31 cellular contexts compared by ENCODE assay signal in genomic region chr21:16061194-16061593, GRCh38.
"Had no signal": no experiment of that assay in that cellular context is flagged by ENCODE, and none has a peak within 500 bp of the region (broad histone marks: within the 10 kb centered on the region; RNA-seq: fewer than 3 reads in every experiment).

No MANE protein-coding gene starts in this region.

- H3K36me3 ChIP-seq: esophagus squamous epithelium, gastroesophageal sphincter, WERI-Rb-1 had no signal

- FAIRE-seq: colon, endometrium, endothelial cell of umbilical vein had no signal

- H3K27ac ChIP-seq: body of pancreas, epithelial cell of prostate, esophagus squamous epithelium, gastroesophageal sphincter, WERI-Rb-1 had no signal

- H3K4me3 ChIP-seq: body of pancreas, esophagus squamous epithelium, gastroesophageal sphincter had no signal

- ATAC-seq: activated CD4-positive, CD25-positive, alpha-beta regulatory T cell treated with anti-CD3 and anti-CD28 coated beads, Interleukin-2, amount 50 U/mL, for 24 hours; activated CD8-positive, alpha-beta T cell treated with anti-CD3 and anti-CD28 coated beads for 36 hours; activated T-helper 17 cell treated with anti-CD3 and anti-CD28 coated beads, Interleukin-2, amount 50 U/mL, for 72 hours; body of pancreas; gastroesophageal sphincter; T-helper 17 cell had no signal

- H3K4me1 ChIP-seq: body of pancreas, esophagus squamous epithelium, gastroesophageal sphincter had no signal

- H3K9me3 ChIP-seq: body of pancreas, esophagus squamous epithelium had no signal

- H3K27me3 ChIP-seq: body of pancreas, esophagus squamous epithelium, gastroesophageal sphincter had no signal

- DNase-seq: activated B cell treated with CpG ODN at 0.5 μM for 24 hours; activated CD4-positive, alpha-beta T cell treated with anti-CD3 and anti-CD28 coated beads for 48 hours; activated CD4-positive, alpha-beta T cell treated with anti-CD3 and anti-CD28 coated beads, Interleukin-2, amount 50 U/mL, for 1 hour; activated CD4-positive, alpha-beta T cell treated with anti-CD3 and anti-CD28 coated beads, Interleukin-2, amount 50 U/mL, for 48 hours; activated CD8-positive, alpha-beta memory T cell treated with anti-CD3 and anti-CD28 coated beads for 24 hours; activated CD8-positive, alpha-beta T cell treated with anti-CD3 and anti-CD28 coated beads for 36 hours; activated effector memory CD4-positive, alpha-beta T cell treated with Interleukin-2 at 50 U/mL for 16 hours; activated gamma-delta T cell treated with Interleukin-2 at 50 U/mL for 16 hours; activated naive CD4-positive, alpha-beta T cell treated with anti-CD3 and anti-CD28 coated beads, Interleukin-2, amount 50 U/mL, for 16 hours; activated naive CD4-positive, alpha-beta T cell treated with Interleukin-2 at 50 U/mL for 16 hours; activated T-cell treated with anti-CD3 and anti-CD28 coated beads, Interleukin-2, amount 50 U/mL, for 4 hours; amniotic stem cell; anterior cingulate cortex; body of pancreas; caudate nucleus; cortex of kidney; dermis blood vessel endothelial cell; effector CD4-positive, alpha-beta T cell; esophagus squamous epithelium; foreskin melanocyte; T-helper 1 cell; T-helper 17 cell; T1000; WERI-Rb-1 had no signal
